ENCODE assay signal across 1 cellular context in the genomic region with DNA sequence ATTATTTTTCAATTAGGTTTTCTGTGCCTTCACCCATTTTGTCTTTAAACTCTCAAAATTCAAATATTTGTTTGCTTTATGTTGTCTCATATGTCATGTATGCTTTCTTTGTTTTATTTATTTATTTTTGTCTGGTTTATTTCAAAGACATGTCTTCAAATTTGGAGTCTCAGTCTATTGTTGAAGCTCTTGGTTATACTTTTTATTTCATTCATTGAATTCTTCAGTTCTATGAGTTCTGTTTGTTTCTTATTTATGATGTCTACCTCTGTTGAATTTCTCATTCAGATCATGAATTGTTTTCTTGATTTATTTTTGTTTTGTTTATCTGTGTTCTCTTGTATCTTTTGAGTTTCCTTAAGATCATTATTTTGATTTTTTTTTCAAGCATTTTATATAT.
TF ChIP-seq lines count a peak whose summit lies in the region.

No MANE protein-coding gene starts in this region.

TF ChIP-seq in K562, 482 proteins besides CTCF, POLR2A, EP300 and RAD21 (continued from another document):
- TF ChIP-seq, protein P1, sequence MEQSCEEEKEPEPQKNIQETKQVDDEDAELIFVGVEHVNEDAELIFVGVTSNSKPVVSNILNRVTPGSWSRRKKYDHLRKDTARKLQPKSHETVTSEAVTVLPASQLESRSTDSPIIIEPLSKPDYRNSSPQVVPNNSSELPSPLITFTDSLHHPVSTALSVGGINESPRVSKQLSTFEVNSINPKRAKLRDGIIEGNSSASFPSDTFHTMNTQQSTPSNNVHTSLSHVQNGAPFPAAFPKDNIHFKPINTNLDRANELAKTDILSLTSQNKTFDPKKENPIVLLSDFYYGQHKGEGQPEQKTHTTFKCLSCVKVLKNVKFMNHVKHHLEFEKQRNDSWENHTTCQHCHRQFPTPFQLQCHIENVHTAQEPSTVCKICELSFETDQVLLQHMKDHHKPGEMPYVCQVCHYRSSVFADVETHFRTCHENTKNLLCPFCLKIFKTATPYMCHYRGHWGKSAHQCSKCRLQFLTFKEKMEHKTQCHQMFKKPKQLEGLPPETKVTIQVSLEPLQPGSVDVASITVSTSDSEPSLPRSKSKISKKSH (CRISPR knock-in tag; IDR thresholded peaks at IDR 0.05): peak; percentile 87; the same call in 1 of the 2 replicates
- TF ChIP-seq SMARCA5 (IDR thresholded peaks at IDR 0.05) (0 out of 2 replicates have a peak, but pooled peaks have one; percentile 44), HLTF (IDR thresholded peaks at IDR 0.05) (peak; percentile 87; the same call in 1 of the 2 replicates), SNRNP70 (optimal IDR thresholded peaks at IDR 0.05; ENCODE audit: low read depth, low read length) (no peak), MAZ (CRISPR knock-in tag; conservative IDR thresholded peaks at IDR 0.05 in 1 of 2, IDR thresholded peaks at IDR 0.05 in 1 of 2) (no peak), EZH2 (IDR thresholded peaks at IDR 0.05; ENCODE audit: borderline replicate concordance, low read depth, low read length) (no peak), TRIM24 (IDR thresholded peaks at IDR 0.05) (peak in 1 of 2 experiments; percentile 66; a peak in 2 of 4 replicates), ZNF766 (CRISPR knock-in tag; conservative IDR thresholded peaks at IDR 0.05) (peak; percentile 92), BCOR (IDR thresholded peaks at IDR 0.05) (no peak), RBM14 (IDR thresholded peaks at IDR 0.05; ENCODE audit: borderline replicate concordance, insufficient read depth, low read depth, low read length) (no peak)
- TF ChIP-seq, protein P2, sequence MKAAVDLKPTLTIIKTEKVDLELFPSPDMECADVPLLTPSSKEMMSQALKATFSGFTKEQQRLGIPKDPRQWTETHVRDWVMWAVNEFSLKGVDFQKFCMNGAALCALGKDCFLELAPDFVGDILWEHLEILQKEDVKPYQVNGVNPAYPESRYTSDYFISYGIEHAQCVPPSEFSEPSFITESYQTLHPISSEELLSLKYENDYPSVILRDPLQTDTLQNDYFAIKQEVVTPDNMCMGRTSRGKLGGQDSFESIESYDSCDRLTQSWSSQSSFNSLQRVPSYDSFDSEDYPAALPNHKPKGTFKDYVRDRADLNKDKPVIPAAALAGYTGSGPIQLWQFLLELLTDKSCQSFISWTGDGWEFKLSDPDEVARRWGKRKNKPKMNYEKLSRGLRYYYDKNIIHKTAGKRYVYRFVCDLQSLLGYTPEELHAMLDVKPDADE (conservative IDR thresholded peaks at IDR 0.05; ENCODE audit: control insufficient read depth, low read depth, low read length): no peak
- TF ChIP-seq, protein P3, sequence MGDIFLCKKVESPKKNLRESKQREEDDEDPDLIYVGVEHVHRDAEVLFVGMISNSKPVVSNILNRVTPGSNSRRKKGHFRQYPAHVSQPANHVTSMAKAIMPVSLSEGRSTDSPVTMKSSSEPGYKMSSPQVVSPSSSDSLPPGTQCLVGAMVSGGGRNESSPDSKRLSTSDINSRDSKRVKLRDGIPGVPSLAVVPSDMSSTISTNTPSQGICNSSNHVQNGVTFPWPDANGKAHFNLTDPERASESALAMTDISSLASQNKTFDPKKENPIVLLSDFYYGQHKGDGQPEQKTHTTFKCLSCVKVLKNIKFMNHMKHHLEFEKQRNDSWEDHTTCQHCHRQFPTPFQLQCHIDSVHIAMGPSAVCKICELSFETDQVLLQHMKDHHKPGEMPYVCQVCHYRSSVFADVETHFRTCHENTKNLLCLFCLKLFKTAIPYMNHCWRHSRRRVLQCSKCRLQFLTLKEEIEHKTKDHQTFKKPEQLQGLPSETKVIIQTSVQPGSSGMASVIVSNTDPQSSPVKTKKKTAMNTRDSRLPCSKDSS (IDR thresholded peaks at IDR 0.05; ENCODE audit: low read depth, partially characterized antibody): peak; percentile 88
- TF ChIP-seq, protein P4, sequence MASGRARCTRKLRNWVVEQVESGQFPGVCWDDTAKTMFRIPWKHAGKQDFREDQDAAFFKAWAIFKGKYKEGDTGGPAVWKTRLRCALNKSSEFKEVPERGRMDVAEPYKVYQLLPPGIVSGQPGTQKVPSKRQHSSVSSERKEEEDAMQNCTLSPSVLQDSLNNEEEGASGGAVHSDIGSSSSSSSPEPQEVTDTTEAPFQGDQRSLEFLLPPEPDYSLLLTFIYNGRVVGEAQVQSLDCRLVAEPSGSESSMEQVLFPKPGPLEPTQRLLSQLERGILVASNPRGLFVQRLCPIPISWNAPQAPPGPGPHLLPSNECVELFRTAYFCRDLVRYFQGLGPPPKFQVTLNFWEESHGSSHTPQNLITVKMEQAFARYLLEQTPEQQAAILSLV (tag; IDR thresholded peaks at IDR 0.05): no peak
